In genomic region chr1:160400284-160400645, GRCh38 we compare ENCODE assay signal across 9 cellular contexts. TPM values are rescaled to one million over a fixed set of nuclear protein-coding genes. Genes with fewer than 3 reads are reported as not detected.
DNase-seq lines count a peak whose midpoint lies in the region; ATAC-seq and TF ChIP-seq lines count a peak whose summit lies in the region.
"Had no signal": no experiment of that assay in that cellular context is flagged by ENCODE, and none has a peak within 500 bp of the region (broad histone marks: within the 10 kb centered on the region; RNA-seq: fewer than 3 reads in every experiment).

TSS of gene VANGL2 (plus strand) at chr1:160400564. CDS start at chr1:160415838, 15,274 bp downstream.

- H3K27me3 Mint-ChIP-seq in activated CD4-positive, alpha-beta memory T cell treated with anti-CD3 and anti-CD28 coated beads for 36 hours: peaks cover 17% of the 10 kb centered on the region
- H3K27me3 Mint-ChIP-seq in activated CD4-positive, alpha-beta memory T cell treated with anti-CD3 and anti-CD28 coated beads, Interleukin-2, amount 10 ng/mL, durations not matched to agents 7 days and 5 days: peaks cover 49% of the 10 kb centered on the region

- H3K9me3 ChIP-seq in adrenal gland (replicated peaks in 1 of 3): no peaks in the 10 kb centered on the region

- H3K27me3 ChIP-seq in adrenal gland: peaks cover 21% of the 10 kb centered on the region

- CTCF ChIA-PET in activated CD4-positive, alpha-beta memory T cell treated with anti-CD3 and anti-CD28 coated beads for 36 hours (lab: Charles Lee): no interaction called here
- CTCF ChIA-PET in activated CD4-positive, alpha-beta memory T cell treated with anti-CD3 and anti-CD28 coated beads, Interleukin-2, amount 10 ng/mL, durations not matched to agents 7 days and 5 days (lab: Charles Lee): interaction anchor here (0.6 kb wide), 1 partner anchor 19 kb away, joined by 3 read pairs; no protein-coding TSS in a partner anchor

- peak; percentile 46 for DNase-seq in activated CD4-positive, alpha-beta memory T cell treated with anti-CD3 and anti-CD28 coated beads for 36 hours
- DNase-seq in activated CD4-positive, alpha-beta memory T cell treated with anti-CD3 and anti-CD28 coated beads, Interleukin-2, amount 10 ng/mL, durations not matched to agents 7 days and 5 days: no peak
- DNase-seq in NCI-H748 treated with DMSO at 0.1 percent for 48 hours (lab: John Stamatoyannopoulos, UW): peak; percentile 25
- DNase-seq in adrenal gland: peak; percentile 19 to 70 (median 42)
- DNase-seq in left ventricle myocardium superior: peak; percentile 90
- peak; percentile 45 for DNase-seq in pons (ENCODE audit: low spot score)
- DNase-seq in NCI-H446 treated with DMSO at 0.1 percent for 48 hours (lab: John Stamatoyannopoulos, UW): no peak
- DNase-seq in GDM1 (lab: John Stamatoyannopoulos, UW): no peak

- no peak for TF ChIP-seq POLR2A in adrenal gland (IDR thresholded peaks at IDR 0.05)

- H3K9me3 Mint-ChIP-seq in activated CD4-positive, alpha-beta memory T cell treated with anti-CD3 and anti-CD28 coated beads for 36 hours: no peaks in the 10 kb centered on the region
- no peaks in the 10 kb centered on the region for H3K9me3 Mint-ChIP-seq in activated CD4-positive, alpha-beta memory T cell treated with anti-CD3 and anti-CD28 coated beads, Interleukin-2, amount 10 ng/mL, durations not matched to agents 7 days and 5 days

- POLR2A ChIA-PET in activated CD4-positive, alpha-beta memory T cell treated with anti-CD3 and anti-CD28 coated beads for 36 hours (lab: Charles Lee): no interaction called here
- POLR2A ChIA-PET in activated CD4-positive, alpha-beta memory T cell treated with anti-CD3 and anti-CD28 coated beads, Interleukin-2, amount 10 ng/mL, durations not matched to agents 7 days and 5 days (lab: Charles Lee): no interaction called here

- H3K36me3 ChIP-seq in adrenal gland (replicated peaks in 1 of 2): no peaks in the 10 kb centered on the region

- WGBS in adrenal gland, 4 donors: 1 to 2% methylated on average over 27 to 28 of the region's 32 CpGs; no CpG with 5 or more reads in 2 of the 4 donors

- H3K4me3 Mint-ChIP-seq in activated CD4-positive, alpha-beta memory T cell treated with anti-CD3 and anti-CD28 coated beads for 36 hours: no peak within 1 kb of the TSS
- no peak within 1 kb of the TSS for H3K4me3 Mint-ChIP-seq in activated CD4-positive, alpha-beta memory T cell treated with anti-CD3 and anti-CD28 coated beads, Interleukin-2, amount 10 ng/mL, durations not matched to agents 7 days and 5 days

- no peak within 1 kb of the TSS for H3K27ac Mint-ChIP-seq in activated CD4-positive, alpha-beta memory T cell treated with anti-CD3 and anti-CD28 coated beads for 36 hours
- no peak within 1 kb of the TSS for H3K27ac Mint-ChIP-seq in activated CD4-positive, alpha-beta memory T cell treated with anti-CD3 and anti-CD28 coated beads, Interleukin-2, amount 10 ng/mL, durations not matched to agents 7 days and 5 days

- no peaks in the 10 kb centered on the region for H3K36me3 Mint-ChIP-seq in activated CD4-positive, alpha-beta memory T cell treated with anti-CD3 and anti-CD28 coated beads for 36 hours
- no peaks in the 10 kb centered on the region for H3K36me3 Mint-ChIP-seq in activated CD4-positive, alpha-beta memory T cell treated with anti-CD3 and anti-CD28 coated beads, Interleukin-2, amount 10 ng/mL, durations not matched to agents 7 days and 5 days (ENCODE audit: low read depth)

- no peak for TF ChIP-seq CTCF in adrenal gland (IDR thresholded peaks at IDR 0.05)

- intact Hi-C loops in activated CD4-positive, alpha-beta memory T cell treated with anti-CD3 and anti-CD28 coated beads for 36 hours (cut with micrococcal nuclease): no loop called here
- intact Hi-C loops in adrenal gland (cut with DNase I): no loop called here
- intact Hi-C loops in left ventricle myocardium superior (cut with micrococcal nuclease): no loop called here

- peak; percentile 88 for ATAC-seq in left ventricle myocardium superior

- H3K4me1 ChIP-seq in adrenal gland (replicated peaks in 1 of 2): no peaks in the 10 kb centered on the region

- H3K27ac ChIP-seq in adrenal gland: no peak within 1 kb of the TSS

- H3K4me3 ChIP-seq in adrenal gland: peak within 1 kb of the TSS in 2 of 4 donors; percentile 37 to 79

- H3K4me1 Mint-ChIP-seq in activated CD4-positive, alpha-beta memory T cell treated with anti-CD3 and anti-CD28 coated beads for 36 hours (ENCODE audit: low read depth): no peaks in the 10 kb centered on the region
- H3K4me1 Mint-ChIP-seq in activated CD4-positive, alpha-beta memory T cell treated with anti-CD3 and anti-CD28 coated beads, Interleukin-2, amount 10 ng/mL, durations not matched to agents 7 days and 5 days: peaks cover 6% of the 10 kb centered on the region

RNA-seq across cellular contexts. Expression of gene VANGL2, which starts in this region (rescaled TPM):
- total RNA-seq in activated CD4-positive, alpha-beta memory T cell treated with anti-CD3 and anti-CD28 coated beads for 36 hours: not detected
- not detected for total RNA-seq in activated CD4-positive, alpha-beta memory T cell treated with anti-CD3 and anti-CD28 coated beads, Interleukin-2, amount 10 ng/mL, durations not matched to agents 7 days and 5 days
- total RNA-seq in adrenal gland (1 to 10 TPM in 3 of 8 donors, under 1 TPM in 5; 0.20 to 2.2 (median 0.66) TPM), left ventricle myocardium superior (2.6 TPM)
- polyA plus RNA-seq in adrenal gland: 1 to 10 TPM in 1 of 3 donors, under 1 TPM in 2; 0.64 to 1.1 (median 0.97) TPM
- total RNA-seq: endothelial cell of umbilical vein had no signal

Comparison
In these comparisons a context has a peak if more than half of its experiments do, and no peak if none do; other contexts are left out.
1. Peak in DNase-seq in activated CD4-positive, alpha-beta memory T cell treated with anti-CD3 and anti-CD28 coated beads for 36 hours; RNA of the gene not detected or under 1 TPM.
2. DNase-seq: peak in NCI-H748 treated with DMSO at 0.1 percent for 48 hours (single experiment), adrenal gland (7 of 7), left ventricle myocardium superior (single experiment) and pons (single experiment); none in activated CD4-positive, alpha-beta memory T cell treated with anti-CD3 and anti-CD28 coated beads, Interleukin-2, amount 10 ng/mL, durations not matched to agents 7 days and 5 days (single experiment), NCI-H446 treated with DMSO at 0.1 percent for 48 hours (single experiment) and GDM1 (single experiment).